Comparison of ENCODE assay signal across 21 cellular contexts in the genomic region with DNA sequence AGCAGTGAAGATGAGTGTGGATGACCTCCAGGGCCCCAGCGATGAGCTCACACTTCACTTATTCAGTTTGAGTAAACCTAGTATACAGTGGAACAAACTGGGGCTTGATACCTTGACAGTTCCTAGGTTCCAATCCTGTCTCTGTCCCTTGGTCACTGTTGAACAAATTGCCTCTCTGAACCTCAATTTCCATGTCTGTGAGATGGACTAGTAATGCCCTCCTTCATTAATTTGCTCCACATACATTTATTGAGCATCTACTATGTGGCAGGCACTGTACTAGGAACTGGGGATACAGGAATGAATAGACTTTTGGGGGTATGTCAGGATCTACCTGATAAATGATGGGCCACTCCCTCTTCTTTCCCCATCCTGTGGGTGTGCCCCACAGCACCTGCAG. TPM values are rescaled to one million over a fixed set of nuclear protein-coding genes. Genes with fewer than 3 reads are reported as not detected.
DNase-seq lines count a peak whose midpoint lies in the region; ATAC-seq, FAIRE-seq and TF ChIP-seq lines count a peak whose summit lies in the region.
"Had no signal": no experiment of that assay in that cellular context is flagged by ENCODE, and none has a peak within 500 bp of the region (broad histone marks: within the 10 kb centered on the region; RNA-seq: fewer than 3 reads in every experiment).

No MANE protein-coding gene starts in this region.

- H3K9me3 ChIP-seq in heart right ventricle, result no peaks in the 10 kb centered on the region
- no peaks in the 10 kb centered on the region for H3K9me3 ChIP-seq in right cardiac atrium (ENCODE audit: control insufficient read depth, low read length)
- H3K9me3 ChIP-seq in K562 (replicated peaks; ENCODE audit: control insufficient read depth, insufficient read depth, low read depth, low read length), result no peaks in the 10 kb centered on the region
- no peaks in the 10 kb centered on the region for H3K9me3 ChIP-seq in tibial nerve
- H3K9me3 ChIP-seq: A549; BE2C; BLaER1 treated with 17β-estradiol and CSF1 and Interleukin-3, amounts not matched to agents 10 nM and 100 nM had no signal

- H3K4me1 ChIP-seq in heart right ventricle (peaks cover 10 to 47% (median 31%) of the 10 kb centered on the region in 9 donors), right cardiac atrium (ENCODE audit: control insufficient read depth, insufficient read depth, low read length) (peaks cover 6% of the 10 kb centered on the region), K562 (replicated peaks in 1 of 2; ENCODE audit: control insufficient read depth in 2 of 2, insufficient read depth in 2 of 2, low read length in 2 of 2) (peaks cover 9 to 19% of the 10 kb centered on the region in 2 experiments), tibial nerve (peaks cover 0 to 51% (median 18%) of the 10 kb centered on the region in 4 donors)
- H3K4me1 ChIP-seq: A549, BE2C had no signal

- no peak for ATAC-seq in heart right ventricle
- no peak for ATAC-seq in right cardiac atrium
- no peak for ATAC-seq in K562
- no peak for ATAC-seq in activated T-cell treated with anti-CD3 and anti-CD28 coated beads, Interleukin-2, amount 50 U/mL, for 4 hours
- no peak for ATAC-seq in GM18505 (IDR thresholded peaks at IDR 0.05; ENCODE audit: unreplicated experiment)
- ATAC-seq: A549, GM23338, HCT116 had no signal

- no peak for FAIRE-seq in K562 (lab: Jason Lieb, UNC)
- FAIRE-seq: A549, GM12891 had no signal

- no peak for TF ChIP-seq RAD21 in K562 (CRISPR knock-in tag; conservative IDR thresholded peaks at IDR 0.05 in 1 of 2, IDR thresholded peaks at IDR 0.05 in 1 of 2)

- POLR2A ChIA-PET in K562 (lab: Yijun Ruan, JAX), result no interaction called here

- BruUV-seq in K562 (replicated peaks; lab: Mats Ljungman, UMichigan), result no TSS peak

- CTCF ChIA-PET in K562 (lab: Yijun Ruan, JAX; ENCODE audit: low intra/inter-chr PET ratio), result no interaction called here

- no peak for TF ChIP-seq CTCF in heart right ventricle (IDR thresholded peaks at IDR 0.05)
- TF ChIP-seq CTCF in CD14-positive monocyte (IDR thresholded peaks at IDR 0.05), result no peak
- TF ChIP-seq CTCF in K562 (IDR thresholded peaks at IDR 0.05 in 2 of 3, conservative IDR thresholded peaks at IDR 0.05 in 1 of 3; ENCODE audit: insufficient read depth in 2 of 3, low read depth in 1 of 3, low read length in 3 of 3), result no peak
- TF ChIP-seq CTCF in tibial nerve (IDR thresholded peaks at IDR 0.05), result no peak

- no peaks in the 10 kb centered on the region for H3K9me1 ChIP-seq in K562 (ENCODE audit: control insufficient read depth, insufficient read depth, low read length)

- H3K27me3 Mint-ChIP-seq in CD14-positive monocyte (ENCODE audit: low read depth in 3 of 3), result peaks cover 43 to 67% (median 60%) of the 10 kb centered on the region in 3 donors
- H3K27me3 Mint-ChIP-seq in activated T-cell treated with anti-CD3 and anti-CD28 coated beads, Interleukin-2, amount 50 U/mL, for 4 hours (ENCODE audit: low read depth), result peaks cover 33% of the 10 kb centered on the region

- no peak for TF ChIP-seq EP300 in K562 (IDR thresholded peaks at IDR 0.05; ENCODE audit: low read length)
- no peak for TF ChIP-seq EP300 in tibial nerve (IDR thresholded peaks at IDR 0.05)

- no peaks in the 10 kb centered on the region for H3K79me2 ChIP-seq in K562 (ENCODE audit: control insufficient read depth, insufficient read depth, low read length)

- no peaks in the 10 kb centered on the region for H3K36me3 Mint-ChIP-seq in CD14-positive monocyte
- H3K36me3 Mint-ChIP-seq in activated T-cell treated with anti-CD3 and anti-CD28 coated beads, Interleukin-2, amount 50 U/mL, for 4 hours (ENCODE audit: insufficient read depth), result no peaks in the 10 kb centered on the region
- H3K36me3 Mint-ChIP-seq: CD4-positive, alpha-beta memory T cell had no signal

- no peak overlapping the region for H3K9ac ChIP-seq in K562 (ENCODE audit: insufficient read depth in 1 of 2, low read depth in 2 of 2, low read length in 2 of 2)
- H3K9ac ChIP-seq: BLaER1 treated with 17β-estradiol and CSF1 and Interleukin-3, amounts not matched to agents 10 nM and 100 nM had no signal

- H3K4me3 ChIP-seq in heart right ventricle, result no peak overlapping the region
- no peak overlapping the region for H3K4me3 ChIP-seq in right cardiac atrium (ENCODE audit: low read length)
- no peak overlapping the region for H3K4me3 ChIP-seq in K562
- H3K4me3 ChIP-seq in tibial nerve, result no peak overlapping the region
- H3K4me3 ChIP-seq: A549; BLaER1 treated with 17β-estradiol and CSF1 and Interleukin-3, amounts not matched to agents 10 nM and 100 nM; GM23338 had no signal

- H3K27ac ChIP-seq in heart right ventricle (peak overlapping the region in 6 of 10 donors; percentile 1 to 73 (median 55)), right cardiac atrium (ENCODE audit: low read length) (no peak overlapping the region), K562 (ENCODE audit: extremely low read depth, low read depth, low read length) (no peak overlapping the region), tibial nerve (peak overlapping the region in 3 of 4 donors; percentile 3 to 90 (median 18))
- H3K27ac ChIP-seq: A549; BLaER1 treated with 17β-estradiol and CSF1 and Interleukin-3, amounts not matched to agents 10 nM and 100 nM had no signal

- H3K4me3 Mint-ChIP-seq in CD14-positive monocyte, result no peak overlapping the region
- H3K4me3 Mint-ChIP-seq in activated T-cell treated with anti-CD3 and anti-CD28 coated beads, Interleukin-2, amount 50 U/mL, for 4 hours, result no peak overlapping the region
- H3K4me3 Mint-ChIP-seq: CD4-positive, alpha-beta memory T cell; GM23338; H9; HFFc6 had no signal

- DNase-seq in heart right ventricle (no peak), right cardiac atrium (no peak), CD14-positive monocyte (ENCODE audit: low spot score) (peak; percentile 1), K562 (ENCODE audit: extremely low read depth in 1 of 4, low spot score in 3 of 4) (no peak), tibial nerve (ENCODE audit: low spot score in 2 of 2) (no peak)
- no peak for DNase-seq in activated T-cell treated with anti-CD3 and anti-CD28 coated beads, Interleukin-2, amount 50 U/mL, for 4 hours
- DNase-seq: 8988T; AML-193; BE2C; CD4-positive, alpha-beta memory T cell; COR-L47; DMS79 treated with DMSO at 0.1 percent for 48 hours; GF-D8; H9; HFFc6 had no signal

- H4K20me1 ChIP-seq in K562 (replicated peaks; ENCODE audit: control insufficient read depth, insufficient read depth, low read length), result no peaks in the 10 kb centered on the region

- no peak overlapping the region for H2AFZ ChIP-seq in K562 (ENCODE audit: low read depth, low read length)
- H2AFZ ChIP-seq: GM23338 had no signal

- WGBS in heart right ventricle, 2 donors, result 94 to 100% methylated on average over 1 of the region's 1 CpG
- WGBS in right cardiac atrium, result 96% methylated on average over 1 of the region's 1 CpG
- WGBS in K562 (ENCODE audit: insufficient coverage, low coverage, missing lambda C conversion rate), result 38% methylated on average over 1 of the region's 1 CpG
- 83 to 96% methylated on average over 1 of the region's 1 CpG for WGBS in tibial nerve, 2 donors

- no peak for TF ChIP-seq POLR2A in K562 (conservative IDR thresholded peaks at IDR 0.05)
- no peak for TF ChIP-seq POLR2A in tibial nerve (IDR thresholded peaks at IDR 0.05)
- no peak for TF ChIP-seq POLR2A in GM18505 (IDR thresholded peaks at IDR 0.05; ENCODE audit: borderline replicate concordance, extremely low read depth, insufficient read depth, insufficient read length)

- H3K4me1 Mint-ChIP-seq in CD14-positive monocyte, result peaks cover 13% of the 10 kb centered on the region
- H3K4me1 Mint-ChIP-seq in activated T-cell treated with anti-CD3 and anti-CD28 coated beads, Interleukin-2, amount 50 U/mL, for 4 hours (ENCODE audit: low read depth), result peaks cover 1% of the 10 kb centered on the region

- in situ Hi-C loops in K562 (cut with MboI), result no loop called here

- H3K27me3 ChIP-seq in heart right ventricle (peaks cover 0 to 22% (median 0%) of the 10 kb centered on the region in 7 donors), right cardiac atrium (ENCODE audit: control insufficient read depth, insufficient read depth) (no peaks in the 10 kb centered on the region), K562 (ENCODE audit: control insufficient read depth in 2 of 2, insufficient read depth in 2 of 2, low read length in 2 of 2) (peaks cover 0 to 14% of the 10 kb centered on the region in 2 experiments; a peak in 2 of 5 replicates), tibial nerve (no peaks in the 10 kb centered on the region)
- H3K27me3 ChIP-seq: BE2C had no signal

- H3K36me3 ChIP-seq in heart right ventricle (no peaks in the 10 kb centered on the region), K562 (ENCODE audit: control insufficient read depth, insufficient read depth, low read length) (no peaks in the 10 kb centered on the region), tibial nerve (no peaks in the 10 kb centered on the region)
- H3K36me3 ChIP-seq: BE2C; BLaER1 treated with 17β-estradiol and CSF1 and Interleukin-3, amounts not matched to agents 10 nM and 100 nM had no signal

- no peak overlapping the region for H3K27ac Mint-ChIP-seq in CD14-positive monocyte
- H3K27ac Mint-ChIP-seq: CD4-positive, alpha-beta memory T cell; GM23338; HFFc6 had no signal

- intact Hi-C loops in heart right ventricle (cut with DNase I) (loop anchor here in 3 of 10 donors (5.0 to 10.0 kb wide), 3 partner anchors 34 to 54 kb away; a partner anchor contains a TSS), right cardiac atrium (cut with DNase I) (loop anchor here in 1 of 4 donors (5.0 kb wide), 1 partner anchor 49 kb away; no protein-coding TSS in a partner anchor), CD14-positive monocyte (cut with micrococcal nuclease) (no loop called here), K562 (cut with micrococcal nuclease) (no loop called here)

- peaks cover 0 to 3% (median 0%) of the 10 kb centered on the region in 7 donors for H3K9me3 Mint-ChIP-seq in CD14-positive monocyte
- no peaks in the 10 kb centered on the region for H3K9me3 Mint-ChIP-seq in activated T-cell treated with anti-CD3 and anti-CD28 coated beads, Interleukin-2, amount 50 U/mL, for 4 hours
- H3K9me3 Mint-ChIP-seq: GM23338, H9, HFFc6 had no signal

- H3K4me2 ChIP-seq in K562 (ENCODE audit: insufficient read depth, low read length), result no peak overlapping the region
- H3K4me2 ChIP-seq: A549, GM23338 had no signal

RNA-seq across cellular contexts. Expression of a gene that starts 57.3 kb away (rescaled TPM):
- total RNA-seq in heart right ventricle (10 to 100 TPM; 17.9 to 57.7 (median 22.1) TPM), right cardiac atrium (10 to 100 TPM; 33.2 to 39.5 (median 38.5) TPM), K562 (2014; rRNA removed) (12.1 and 20.7 TPM in 2 replicates), K562 (2014; rRNA removed; fragmentation: Illumina TruSeq; extraction: Trizol) (8.6 and 9.0 TPM in 2 replicates), K562 (2015; rRNA removed; fragmentation: Illumina TruSeq; extraction: Trizol) (17.6 and 18.3 TPM in 2 replicates), K562 (2021) (39.4 and 44.1 TPM in 2 replicates), tibial nerve (10 to 100 TPM; 47.1 to 78.9 (median 64.2) TPM)
- polyA plus RNA-seq in heart right ventricle (10 to 100 TPM; 13.1 to 22.2 TPM), right cardiac atrium (40.9 TPM), CD14-positive monocyte (under 1 TPM; 0.05 to 0.12 TPM), K562 (2011; rRNA removed) (6.5 and 8.9 TPM in 2 replicates), K562 (2014; fragmentation: Illumina TruSeq; extraction: Trizol) (30.5 and 39.3 TPM in 2 replicates), K562 (2014; fragmentation: Nextera tagmentation; extraction: Ambion mirVana) (under 1 TPM; 0.38 to 0.56 TPM), K562 (2014; rRNA removed) (20.4 and 24.5 TPM in 2 replicates)
- total RNA-seq in K562 (2011; cell fraction: chromatin; rRNA removed; ENCODE audit: low replicate concordance), result 13.1 and 24.6 TPM in 2 replicates
- total RNA-seq in K562 (2011; cell fraction: nucleolus; rRNA removed), result 24.0 and 32.2 TPM in 2 replicates
- total RNA-seq in K562 (2011; cell fraction: nucleoplasm; rRNA removed), result 29.8 and 31.2 TPM in 2 replicates
- polyA plus RNA-seq in K562 (2011; cell fraction: cytosol; rRNA removed), result 8.4 and 12.2 TPM in 2 replicates
- 15.0 and 19.6 TPM in 2 replicates for polyA plus RNA-seq in K562 (2011; cell fraction: nucleus; rRNA removed)
- polyA plus RNA-seq in K562 (2012), result 39.4 and 99.6 TPM in 2 replicates
- 4.6 and 6.4 TPM in 2 replicates for polyA minus RNA-seq in K562 (2011; rRNA and poly(A)+ RNA removed)
- 12.1 and 19.4 TPM in 2 replicates for polyA minus RNA-seq in K562 (2011; cell fraction: cytosol; rRNA and poly(A)+ RNA removed)
- polyA minus RNA-seq in K562 (2011; cell fraction: nucleus; rRNA and poly(A)+ RNA removed), result 3.4 and 3.8 TPM in 2 replicates
- 1 to 10 TPM in 1 of 3 donors, under 1 TPM in 2; 0.55 to 1.0 (median 0.68) TPM for total RNA-seq in activated T-cell treated with anti-CD3 and anti-CD28 coated beads, Interleukin-2, amount 50 U/mL, for 4 hours
- polyA plus RNA-seq: CD4-positive, alpha-beta memory T cell had no signal

Comparison
In these comparisons a context has a peak if more than half of its experiments do, and no peak if none do; other contexts are left out.
1. H3K27ac ChIP-seq: peak in heart right ventricle (6 of 10) and tibial nerve (3 of 4); none in right cardiac atrium (single experiment) and K562 (single experiment).
2. RNA of a gene that starts 57.3 kb away (total RNA-seq): 47.1 to 78.9 TPM in tibial nerve, 33.2 to 39.5 TPM in right cardiac atrium, 17.9 to 57.7 TPM in heart right ventricle and 8.6 to 44.1 TPM in K562; 0.55 to 1.0 TPM in activated T-cell treated with anti-CD3 and anti-CD28 coated beads, Interleukin-2, amount 50 U/mL, for 4 hours; every median in the first group is over 4 times any median in the second.